Comparison of ENCODE assay signal across 1 cellular context in the genomic region with DNA sequence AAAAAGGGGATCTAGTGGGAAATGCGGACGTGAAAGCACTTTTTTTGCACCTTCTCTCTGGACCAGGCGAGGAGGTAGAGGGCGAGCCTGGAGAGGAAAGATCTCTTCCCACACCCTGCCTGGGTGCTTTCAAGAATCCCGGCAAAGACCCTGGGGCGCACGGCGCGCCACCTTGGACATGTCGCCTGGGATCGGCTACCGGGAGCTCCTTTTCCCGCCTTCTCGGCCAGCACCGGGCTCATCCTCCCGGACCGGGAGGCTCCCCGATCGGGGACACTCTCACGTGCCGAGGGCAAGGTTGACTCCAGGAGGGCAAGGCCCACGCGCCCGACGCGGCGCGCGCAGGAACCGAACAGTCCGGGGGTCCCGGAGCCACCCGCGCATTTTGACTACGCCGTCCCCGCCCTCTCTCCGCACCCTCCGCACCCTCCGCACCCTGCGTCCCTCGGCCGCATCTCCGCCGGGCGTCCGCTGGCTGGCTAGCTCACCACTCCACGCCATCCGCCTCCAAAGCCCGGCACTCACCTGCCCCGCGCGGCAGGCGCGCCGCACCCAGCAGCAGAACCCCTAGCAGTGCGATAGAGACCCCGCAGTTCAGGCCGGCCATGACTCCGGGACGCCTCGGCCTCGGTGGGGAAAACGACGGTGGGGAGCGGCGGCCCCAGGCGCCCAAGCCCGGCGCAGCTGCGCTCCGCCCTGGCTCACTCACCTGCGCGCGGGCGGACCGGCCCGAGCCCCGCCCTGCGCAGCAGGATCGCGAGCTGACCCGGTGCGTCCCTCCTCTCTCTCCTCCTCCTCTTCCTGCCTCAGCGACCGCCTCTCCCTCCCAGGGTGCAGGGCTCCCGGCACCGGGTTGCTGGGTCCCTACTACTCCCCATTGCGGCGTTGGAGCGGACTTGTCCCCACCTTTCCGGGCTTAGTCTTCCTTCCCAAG.
TF ChIP-seq lines count a peak whose summit lies in the region.

A gene with protein sequence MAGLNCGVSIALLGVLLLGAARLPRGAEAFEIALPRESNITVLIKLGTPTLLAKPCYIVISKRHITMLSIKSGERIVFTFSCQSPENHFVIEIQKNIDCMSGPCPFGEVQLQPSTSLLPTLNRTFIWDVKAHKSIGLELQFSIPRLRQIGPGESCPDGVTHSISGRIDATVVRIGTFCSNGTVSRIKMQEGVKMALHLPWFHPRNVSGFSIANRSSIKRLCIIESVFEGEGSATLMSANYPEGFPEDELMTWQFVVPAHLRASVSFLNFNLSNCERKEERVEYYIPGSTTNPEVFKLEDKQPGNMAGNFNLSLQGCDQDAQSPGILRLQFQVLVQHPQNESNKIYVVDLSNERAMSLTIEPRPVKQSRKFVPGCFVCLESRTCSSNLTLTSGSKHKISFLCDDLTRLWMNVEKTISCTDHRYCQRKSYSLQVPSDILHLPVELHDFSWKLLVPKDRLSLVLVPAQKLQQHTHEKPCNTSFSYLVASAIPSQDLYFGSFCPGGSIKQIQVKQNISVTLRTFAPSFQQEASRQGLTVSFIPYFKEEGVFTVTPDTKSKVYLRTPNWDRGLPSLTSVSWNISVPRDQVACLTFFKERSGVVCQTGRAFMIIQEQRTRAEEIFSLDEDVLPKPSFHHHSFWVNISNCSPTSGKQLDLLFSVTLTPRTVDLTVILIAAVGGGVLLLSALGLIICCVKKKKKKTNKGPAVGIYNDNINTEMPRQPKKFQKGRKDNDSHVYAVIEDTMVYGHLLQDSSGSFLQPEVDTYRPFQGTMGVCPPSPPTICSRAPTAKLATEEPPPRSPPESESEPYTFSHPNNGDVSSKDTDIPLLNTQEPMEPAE (minus strand): TSS at position 698 of the 934 bp plus-strand sequence. CDS start 91 bp downstream, at position 607.

TF ChIP-seq in GM23338, 12 proteins besides CTCF, POLR2A, EP300 and RAD21:
- TF ChIP-seq, protein P1, sequence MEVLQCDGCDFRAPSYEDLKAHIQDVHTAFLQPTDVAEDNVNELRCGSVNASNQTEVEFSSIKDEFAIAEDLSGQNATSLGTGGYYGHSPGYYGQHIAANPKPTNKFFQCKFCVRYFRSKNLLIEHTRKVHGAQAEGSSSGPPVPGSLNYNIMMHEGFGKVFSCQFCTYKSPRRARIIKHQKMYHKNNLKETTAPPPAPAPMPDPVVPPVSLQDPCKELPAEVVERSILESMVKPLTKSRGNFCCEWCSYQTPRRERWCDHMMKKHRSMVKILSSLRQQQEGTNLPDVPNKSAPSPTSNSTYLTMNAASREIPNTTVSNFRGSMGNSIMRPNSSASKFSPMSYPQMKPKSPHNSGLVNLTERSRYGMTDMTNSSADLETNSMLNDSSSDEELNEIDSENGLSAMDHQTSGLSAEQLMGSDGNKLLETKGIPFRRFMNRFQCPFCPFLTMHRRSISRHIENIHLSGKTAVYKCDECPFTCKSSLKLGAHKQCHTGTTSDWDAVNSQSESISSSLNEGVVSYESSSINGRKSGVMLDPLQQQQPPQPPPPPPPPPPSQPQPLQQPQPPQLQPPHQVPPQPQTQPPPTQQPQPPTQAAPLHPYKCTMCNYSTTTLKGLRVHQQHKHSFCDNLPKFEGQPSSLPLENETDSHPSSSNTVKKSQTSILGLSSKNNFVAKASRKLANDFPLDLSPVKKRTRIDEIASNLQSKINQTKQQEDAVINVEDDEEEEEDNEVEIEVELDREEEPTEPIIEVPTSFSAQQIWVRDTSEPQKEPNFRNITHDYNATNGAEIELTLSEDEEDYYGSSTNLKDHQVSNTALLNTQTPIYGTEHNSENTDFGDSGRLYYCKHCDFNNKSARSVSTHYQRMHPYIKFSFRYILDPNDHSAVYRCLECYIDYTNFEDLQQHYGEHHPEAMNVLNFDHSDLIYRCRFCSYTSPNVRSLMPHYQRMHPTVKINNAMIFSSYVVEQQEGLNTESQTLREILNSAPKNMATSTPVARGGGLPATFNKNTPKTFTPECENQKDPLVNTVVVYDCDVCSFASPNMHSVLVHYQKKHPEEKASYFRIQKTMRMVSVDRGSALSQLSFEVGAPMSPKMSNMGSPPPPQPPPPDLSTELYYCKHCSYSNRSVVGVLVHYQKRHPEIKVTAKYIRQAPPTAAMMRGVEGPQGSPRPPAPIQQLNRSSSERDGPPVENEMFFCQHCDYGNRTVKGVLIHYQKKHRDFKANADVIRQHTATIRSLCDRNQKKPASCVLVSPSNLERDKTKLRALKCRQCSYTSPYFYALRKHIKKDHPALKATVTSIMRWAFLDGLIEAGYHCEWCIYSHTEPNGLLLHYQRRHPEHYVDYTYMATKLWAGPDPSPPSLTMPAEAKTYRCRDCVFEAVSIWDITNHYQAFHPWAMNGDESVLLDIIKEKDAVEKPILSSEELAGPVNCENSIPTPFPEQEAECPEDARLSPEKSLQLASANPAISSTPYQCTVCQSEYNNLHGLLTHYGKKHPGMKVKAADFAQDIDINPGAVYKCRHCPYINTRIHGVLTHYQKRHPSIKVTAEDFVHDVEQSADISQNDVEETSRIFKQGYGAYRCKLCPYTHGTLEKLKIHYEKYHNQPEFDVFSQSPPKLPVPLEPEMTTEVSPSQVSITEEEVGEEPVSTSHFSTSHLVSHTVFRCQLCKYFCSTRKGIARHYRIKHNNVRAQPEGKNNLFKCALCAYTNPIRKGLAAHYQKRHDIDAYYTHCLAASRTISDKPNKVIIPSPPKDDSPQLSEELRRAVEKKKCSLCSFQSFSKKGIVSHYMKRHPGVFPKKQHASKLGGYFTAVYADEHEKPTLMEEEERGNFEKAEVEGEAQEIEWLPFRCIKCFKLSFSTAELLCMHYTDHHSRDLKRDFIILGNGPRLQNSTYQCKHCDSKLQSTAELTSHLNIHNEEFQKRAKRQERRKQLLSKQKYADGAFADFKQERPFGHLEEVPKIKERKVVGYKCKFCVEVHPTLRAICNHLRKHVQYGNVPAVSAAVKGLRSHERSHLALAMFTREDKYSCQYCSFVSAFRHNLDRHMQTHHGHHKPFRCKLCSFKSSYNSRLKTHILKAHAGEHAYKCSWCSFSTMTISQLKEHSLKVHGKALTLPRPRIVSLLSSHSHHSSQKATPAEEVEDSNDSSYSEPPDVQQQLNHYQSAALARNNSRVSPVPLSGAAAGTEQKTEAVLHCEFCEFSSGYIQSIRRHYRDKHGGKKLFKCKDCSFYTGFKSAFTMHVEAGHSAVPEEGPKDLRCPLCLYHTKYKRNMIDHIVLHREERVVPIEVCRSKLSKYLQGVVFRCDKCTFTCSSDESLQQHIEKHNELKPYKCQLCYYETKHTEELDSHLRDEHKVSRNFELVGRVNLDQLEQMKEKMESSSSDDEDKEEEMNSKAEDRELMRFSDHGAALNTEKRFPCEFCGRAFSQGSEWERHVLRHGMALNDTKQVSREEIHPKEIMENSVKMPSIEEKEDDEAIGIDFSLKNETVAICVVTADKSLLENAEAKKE (CRISPR knock-in tag; IDR thresholded peaks at IDR 0.05) = no peak
- TF ChIP-seq EZH2 (IDR thresholded peaks at IDR 0.05; ENCODE audit: low read depth, unreplicated experiment) (peak; percentile 41), ZNF331 (CRISPR knock-in tag; IDR thresholded peaks at IDR 0.05; ENCODE audit: low read depth) (no peak), JUNB (IDR thresholded peaks at IDR 0.05; ENCODE audit: unreplicated experiment) (no peak), STAT1 (IDR thresholded peaks at IDR 0.05; ENCODE audit: unreplicated experiment) (no peak), EZH2phosphoT487 (IDR thresholded peaks at IDR 0.05; ENCODE audit: unreplicated experiment) (no peak), ZNF114 (CRISPR knock-in tag; IDR thresholded peaks at IDR 0.05) (no peak), POLR2AphosphoS5 (IDR thresholded peaks at IDR 0.05; ENCODE audit: low read depth) (peak; percentile 83), CREB1 (CRISPR knock-in tag; IDR thresholded peaks at IDR 0.05; ENCODE audit: low read depth) (0 out of 2 replicates have a peak, but pooled peaks have one; percentile 35), NANOG (IDR thresholded peaks at IDR 0.05; ENCODE audit: borderline replicate concordance) (no peak)
- TF ChIP-seq, protein P2, sequence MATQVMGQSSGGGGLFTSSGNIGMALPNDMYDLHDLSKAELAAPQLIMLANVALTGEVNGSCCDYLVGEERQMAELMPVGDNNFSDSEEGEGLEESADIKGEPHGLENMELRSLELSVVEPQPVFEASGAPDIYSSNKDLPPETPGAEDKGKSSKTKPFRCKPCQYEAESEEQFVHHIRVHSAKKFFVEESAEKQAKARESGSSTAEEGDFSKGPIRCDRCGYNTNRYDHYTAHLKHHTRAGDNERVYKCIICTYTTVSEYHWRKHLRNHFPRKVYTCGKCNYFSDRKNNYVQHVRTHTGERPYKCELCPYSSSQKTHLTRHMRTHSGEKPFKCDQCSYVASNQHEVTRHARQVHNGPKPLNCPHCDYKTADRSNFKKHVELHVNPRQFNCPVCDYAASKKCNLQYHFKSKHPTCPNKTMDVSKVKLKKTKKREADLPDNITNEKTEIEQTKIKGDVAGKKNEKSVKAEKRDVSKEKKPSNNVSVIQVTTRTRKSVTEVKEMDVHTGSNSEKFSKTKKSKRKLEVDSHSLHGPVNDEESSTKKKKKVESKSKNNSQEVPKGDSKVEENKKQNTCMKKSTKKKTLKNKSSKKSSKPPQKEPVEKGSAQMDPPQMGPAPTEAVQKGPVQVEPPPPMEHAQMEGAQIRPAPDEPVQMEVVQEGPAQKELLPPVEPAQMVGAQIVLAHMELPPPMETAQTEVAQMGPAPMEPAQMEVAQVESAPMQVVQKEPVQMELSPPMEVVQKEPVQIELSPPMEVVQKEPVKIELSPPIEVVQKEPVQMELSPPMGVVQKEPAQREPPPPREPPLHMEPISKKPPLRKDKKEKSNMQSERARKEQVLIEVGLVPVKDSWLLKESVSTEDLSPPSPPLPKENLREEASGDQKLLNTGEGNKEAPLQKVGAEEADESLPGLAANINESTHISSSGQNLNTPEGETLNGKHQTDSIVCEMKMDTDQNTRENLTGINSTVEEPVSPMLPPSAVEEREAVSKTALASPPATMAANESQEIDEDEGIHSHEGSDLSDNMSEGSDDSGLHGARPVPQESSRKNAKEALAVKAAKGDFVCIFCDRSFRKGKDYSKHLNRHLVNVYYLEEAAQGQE (IDR thresholded peaks at IDR 0.05; ENCODE audit: unreplicated experiment) = no peak
- TF ChIP-seq, protein P3, sequence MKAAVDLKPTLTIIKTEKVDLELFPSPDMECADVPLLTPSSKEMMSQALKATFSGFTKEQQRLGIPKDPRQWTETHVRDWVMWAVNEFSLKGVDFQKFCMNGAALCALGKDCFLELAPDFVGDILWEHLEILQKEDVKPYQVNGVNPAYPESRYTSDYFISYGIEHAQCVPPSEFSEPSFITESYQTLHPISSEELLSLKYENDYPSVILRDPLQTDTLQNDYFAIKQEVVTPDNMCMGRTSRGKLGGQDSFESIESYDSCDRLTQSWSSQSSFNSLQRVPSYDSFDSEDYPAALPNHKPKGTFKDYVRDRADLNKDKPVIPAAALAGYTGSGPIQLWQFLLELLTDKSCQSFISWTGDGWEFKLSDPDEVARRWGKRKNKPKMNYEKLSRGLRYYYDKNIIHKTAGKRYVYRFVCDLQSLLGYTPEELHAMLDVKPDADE (IDR thresholded peaks at IDR 0.05) = peak; percentile 38; the same call in 1 of the 2 replicates
